23 cellular contexts compared by ENCODE assay signal in the genomic region with DNA sequence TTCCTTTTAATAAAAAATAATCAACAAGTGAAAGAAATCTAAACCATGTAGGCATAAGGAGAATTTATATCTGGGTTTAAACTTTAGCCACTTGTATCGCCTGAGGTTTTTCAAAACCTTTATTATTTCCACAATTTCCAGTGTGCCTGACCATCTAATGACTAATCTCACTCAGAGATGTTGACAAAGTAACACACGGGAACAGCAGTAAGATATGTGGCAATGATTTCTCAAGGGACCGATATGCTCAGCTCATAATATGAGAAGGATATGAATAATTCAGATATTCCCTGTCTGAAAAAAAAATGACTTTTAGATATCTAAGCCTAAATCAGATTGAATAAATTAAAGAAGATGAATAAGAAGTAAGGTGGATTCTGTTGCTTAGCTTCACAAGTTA. TPM values are rescaled to one million over a fixed set of nuclear protein-coding genes. Genes with fewer than 3 reads are reported as not detected.
DNase-seq lines count a peak whose midpoint lies in the region; TF ChIP-seq lines count a peak whose summit lies in the region.
"Had no signal": no experiment of that assay in that cellular context is flagged by ENCODE, and none has a peak within 500 bp of the region (broad histone marks: within the 10 kb centered on the region; RNA-seq: fewer than 3 reads in every experiment).

No MANE protein-coding gene starts in this region.

- no peak for TF ChIP-seq EP300 in esophagus muscularis mucosa (IDR thresholded peaks at IDR 0.05)

- CTCF ChIA-PET in A673 (lab: Charles Lee), result no interaction called here

- H3K27me3 ChIP-seq in A673 (replicated peaks; ENCODE audit: insufficient read depth, low read depth, low read length, poor library complexity), result no peaks in the 10 kb centered on the region
- H3K27me3 ChIP-seq in osteoblast (ENCODE audit: insufficient read depth, low read length), result peaks cover 4% of the 10 kb centered on the region
- H3K27me3 ChIP-seq in esophagus muscularis mucosa, result no peaks in the 10 kb centered on the region
- H3K27me3 ChIP-seq: BLaER1 had no signal

- H3K4me1 ChIP-seq in A673 (ENCODE audit: insufficient read depth, low read length, poor library complexity, severe bottlenecking), result no peaks in the 10 kb centered on the region
- H3K4me1 ChIP-seq in osteoblast (ENCODE audit: insufficient read depth, low read length), result no peaks in the 10 kb centered on the region
- H3K4me1 ChIP-seq in esophagus muscularis mucosa, result peaks cover 0 to 8% (median 1%) of the 10 kb centered on the region in 4 donors

- H4K20me1 ChIP-seq in osteoblast (ENCODE audit: insufficient read depth, low read length), result no peaks in the 10 kb centered on the region
- H4K20me1 ChIP-seq: BLaER1 had no signal

- H3K9me3 ChIP-seq in A673 (ENCODE audit: low read depth, low read length, poor library complexity, severe bottlenecking) (no peaks in the 10 kb centered on the region), osteoblast (ENCODE audit: low read depth, low read length) (no peaks in the 10 kb centered on the region), esophagus muscularis mucosa (no peaks in the 10 kb centered on the region)
- H3K9me3 ChIP-seq: BLaER1 had no signal

- no TSS peak for BruUV-seq in A673 (replicated peaks; lab: Mats Ljungman, UMichigan)

- H3K79me2 ChIP-seq in osteoblast (ENCODE audit: insufficient read depth, low read length), result no peaks in the 10 kb centered on the region

- H3K36me3 ChIP-seq in A673 (ENCODE audit: insufficient read depth, low read length, poor library complexity, severe bottlenecking), result no peaks in the 10 kb centered on the region
- no peaks in the 10 kb centered on the region for H3K36me3 ChIP-seq in osteoblast (ENCODE audit: insufficient read depth, low read length)
- H3K36me3 ChIP-seq in esophagus muscularis mucosa, result no peaks in the 10 kb centered on the region
- H3K36me3 ChIP-seq: BLaER1 had no signal

- WGBS in esophagus muscularis mucosa, result 65% methylated on average over 3 of the region's 3 CpGs

- H3K27ac ChIP-seq in A673 (ENCODE audit: low read depth, low read length, poor library complexity, severe bottlenecking) (no peak overlapping the region), osteoblast (ENCODE audit: low read depth, low read length) (no peak overlapping the region), esophagus muscularis mucosa (replicated peaks in 1 of 4) (no peak overlapping the region)
- H3K27ac ChIP-seq: 22Rv1, BLaER1, RWPE1 had no signal

- TF ChIP-seq POLR2A in esophagus muscularis mucosa (IDR thresholded peaks at IDR 0.05; ENCODE audit: low read depth), result no peak

- H2AFZ ChIP-seq in osteoblast (ENCODE audit: low read length), result no peak overlapping the region
- H2AFZ ChIP-seq: GM23338 had no signal

- in situ Hi-C loops in GM13976 (cut with MboI; ENCODE audit: low sequenced_read_pairs, unreplicated experiment), result no loop called here

- no peak overlapping the region for H3K4me2 ChIP-seq in osteoblast (ENCODE audit: insufficient read depth, low read length)
- H3K4me2 ChIP-seq: GM23338 had no signal

- intact Hi-C loops in A673 (cut with micrococcal nuclease; ENCODE audit: unreplicated experiment) (no loop called here), esophagus muscularis mucosa (cut with DNase I) (no loop called here)

- TF ChIP-seq CTCF in A673 (conservative IDR thresholded peaks at IDR 0.05; ENCODE audit: low read depth, low read length) (no peak), osteoblast (IDR thresholded peaks at IDR 0.05; ENCODE audit: extremely low read depth, low read depth, low read length) (no peak), GM13976 (IDR thresholded peaks at IDR 0.05; ENCODE audit: borderline replicate concordance, control extremely low read depth, extremely low read depth, insufficient read depth, missing control alignments) (no peak), esophagus muscularis mucosa (IDR thresholded peaks at IDR 0.05) (no peak)

- DNase-seq in DMS 273 (lab: John Stamatoyannopoulos, UW; ENCODE audit: unreplicated experiment), result peak; percentile 41
- DNase-seq in DMS 273 treated with DMSO at 0.1 percent for 48 hours (lab: John Stamatoyannopoulos, UW), result no peak
- peak; percentile 23 for DNase-seq in A673 (ENCODE audit: low spot score)
- peak; percentile 39 for DNase-seq in dermis blood vessel endothelial cell
- peak; percentile 39 for DNase-seq in osteoblast (ENCODE audit: insufficient read length, low spot score, missing footprints)
- no peak for DNase-seq in GM13976 (ENCODE audit: low spot score)
- DNase-seq in esophagus muscularis mucosa (ENCODE audit: extremely low spot score), result no peak
- DNase-seq in T1000 (lab: John Stamatoyannopoulos, UW), result no peak
- DNase-seq: ACHN; CD4-positive, alpha-beta T cell; NCI-H1048; NCI-H1417; NCI-H1694; NCI-H2029 treated with DMSO at 0.1 percent for 48 hours; NCI-H446 treated with DMSO at 0.1 percent for 48 hours; NCI-H526; SHP77 had no signal

- POLR2A ChIA-PET in A673 (lab: Charles Lee; ENCODE audit: low non-redundant PET), result no interaction called here

- H3K4me3 ChIP-seq in A673 (ENCODE audit: low read depth, low read length, poor library complexity, severe bottlenecking) (no peak overlapping the region), osteoblast (ENCODE audit: insufficient read depth, low read length) (no peak overlapping the region), esophagus muscularis mucosa (no peak overlapping the region)
- H3K4me3 ChIP-seq: BLaER1, GM23338, K562 had no signal

RNA-seq across cellular contexts. Expression of a gene that starts 43.5 kb away (rescaled TPM):
- not detected in 2 replicates for total RNA-seq in A673 (2021)
- 0.09 and 0.34 TPM in 2 replicates for total RNA-seq in dermis blood vessel endothelial cell
- under 0.01 TPM in 1 of 2 replicates, not detected in the other for total RNA-seq in osteoblast
- 1 to 10 TPM in 3 of 4 donors, under 1 TPM in 1; 0.42 to 1.3 (median 1.1) TPM for total RNA-seq in esophagus muscularis mucosa
- total RNA-seq: MCF 10A had no signal

Comparison
In these comparisons a context has a peak if more than half of its experiments do, and no peak if none do; other contexts are left out.
1. DNase-seq: peak in DMS 273 (single experiment), A673 (single experiment), dermis blood vessel endothelial cell (single experiment) and osteoblast (single experiment); none in DMS 273 treated with DMSO at 0.1 percent for 48 hours (single experiment), GM13976 (single experiment), esophagus muscularis mucosa (single experiment) and T1000 (single experiment).